18 cellular contexts compared by ENCODE assay signal in genomic region chr1:199449221-199449620, GRCh38.
DNase-seq lines count a peak whose midpoint lies in the region; ATAC-seq, FAIRE-seq and TF ChIP-seq lines count a peak whose summit lies in the region.
"Had no signal": no experiment of that assay in that cellular context is flagged by ENCODE, and none has a peak within 500 bp of the region (broad histone marks: within the 10 kb centered on the region; RNA-seq: fewer than 3 reads in every experiment).

No MANE protein-coding gene starts in this region.

- H3K9me3 ChIP-seq in body of pancreas: no peaks in the 10 kb centered on the region
- no peaks in the 10 kb centered on the region for H3K9me3 ChIP-seq in pancreas
- H3K9me3 ChIP-seq: BLaER1 had no signal

- 31 to 33% methylated on average over 3 of the region's 3 CpGs for WGBS in body of pancreas, 2 donors
- WGBS in pancreas, 2 donors: 31% methylated on average over 3 of the region's 3 CpGs

- DNase-seq in NCI-H226: peak; percentile 7
- DNase-seq in body of pancreas: no peak
- DNase-seq in left lobe of liver (ENCODE audit: low spot score): no peak
- no peak for DNase-seq in pancreas
- no peak for DNase-seq in HT-29 (ENCODE audit: low spot score)
- no peak for DNase-seq in NCI-H2081 (lab: John Stamatoyannopoulos, UW)
- DNase-seq: CD8-positive, alpha-beta T cell; DMS79 treated with DMSO at 0.1 percent for 48 hours; NCI-H187; NCI-H526 treated with DMSO at 0.1 percent for 48 hours; RPMI8226 had no signal

- no peak for TF ChIP-seq CTCF in body of pancreas (IDR thresholded peaks at IDR 0.05)
- no peak for TF ChIP-seq CTCF in pancreas (IDR thresholded peaks at IDR 0.05)

- peak overlapping the region in 3 of 4 donors; percentile 61 to 85 (median 76) for H3K27ac ChIP-seq in body of pancreas
- H3K27ac ChIP-seq in pancreas: peak overlapping the region; percentile 38 to 78 (median 58)
- H3K27ac ChIP-seq: BLaER1 had no signal

- ATAC-seq in body of pancreas (peak; percentile 43), left lobe of liver (peak; percentile 25), pancreas (peak in 3 of 4 donors; percentile 38), GM18502 (IDR thresholded peaks at IDR 0.05; ENCODE audit: poor library complexity, unreplicated experiment) (no peak)
- ATAC-seq: CD8-positive, alpha-beta T cell; GM23338; HCT116 had no signal

- TF ChIP-seq POLR2A in body of pancreas (IDR thresholded peaks at IDR 0.05): no peak

- H3K27me3 ChIP-seq in body of pancreas: no peaks in the 10 kb centered on the region
- H3K27me3 ChIP-seq in pancreas: no peaks in the 10 kb centered on the region
- H3K27me3 ChIP-seq: BLaER1 had no signal

- H3K4me3 ChIP-seq in body of pancreas (no peak overlapping the region), pancreas (peak overlapping the region in 1 of 4 donors; percentile 15)
- H3K4me3 ChIP-seq: BLaER1, GM23338 had no signal

- H3K4me1 ChIP-seq in body of pancreas (peaks cover 32% of the 10 kb centered on the region), pancreas (peaks cover 3 to 5% (median 4%) of the 10 kb centered on the region in 3 donors)
- H3K4me1 ChIP-seq: BLaER1 had no signal

- H3K36me3 ChIP-seq in body of pancreas (replicated peaks in 1 of 2; ENCODE audit: insufficient read depth in 1 of 2, low read depth in 2 of 2) (no peaks in the 10 kb centered on the region), pancreas (no peaks in the 10 kb centered on the region)
- H3K36me3 ChIP-seq: BLaER1 had no signal

- intact Hi-C loops in body of pancreas (cut with DNase I) (no loop called here), pancreas (cut with DNase I) (no loop called here)

- FAIRE-seq in pancreas (lab: Jason Lieb, UNC): no peak
- FAIRE-seq: A204.1, GM18507, HTR-8/SVneo had no signal
